29 cellular contexts compared by ENCODE assay signal in genomic region chr21:44503901-44504399, GRCh38. TPM values are rescaled to one million over a fixed set of nuclear protein-coding genes. Genes with fewer than 3 reads are reported as not detected.
A peak's percentile ranks its signal among the peaks of the same experiment; 100 is the strongest.
DNase-seq lines count a peak whose midpoint lies in the region; ATAC-seq and TF ChIP-seq lines count a peak whose summit lies in the region.
"Had no signal": no experiment of that assay in that cellular context is flagged by ENCODE, and none has a peak within 500 bp of the region (broad histone marks: within the 10 kb centered on the region; RNA-seq: fewer than 3 reads in every experiment).

No MANE protein-coding gene starts in this region.

- no peaks in the 10 kb centered on the region for H3K27me3 ChIP-seq in BLaER1
- H3K27me3 ChIP-seq in CD8-positive, alpha-beta T cell (ENCODE audit: insufficient read depth, low read length), result no peaks in the 10 kb centered on the region
- H3K27me3 ChIP-seq in gastroesophageal sphincter, result peaks cover 74% of the 10 kb centered on the region
- H3K27me3 ChIP-seq: hepatocyte had no signal

- H3K4me2 ChIP-seq in BLaER1, result peak overlapping the region; percentile 78
- H3K4me2 ChIP-seq: GM23338, hepatocyte, KMS-11 had no signal

- POLR2A ChIA-PET in CD8-positive, alpha-beta T cell (lab: Charles Lee), result interaction anchor here (0.7 kb wide), 1 partner anchor 231 kb away, joined by 3 read pairs; no protein-coding TSS in a partner anchor

- DNase-seq in CD8-positive, alpha-beta T cell, result no peak
- DNase-seq in SKM-1 (lab: John Stamatoyannopoulos, UW; ENCODE audit: unreplicated experiment) (peak; percentile 62), naive B cell (no peak), NCI-H226 (no peak)
- DNase-seq: activated CD4-positive, alpha-beta T cell treated with anti-CD3 and anti-CD28 coated beads, Interleukin-2, amount 50 U/mL, for 48 hours; activated CD4-positive, CD25-positive, alpha-beta regulatory T cell; activated gamma-delta T cell treated with Interleukin-2 at 50 U/mL for 16 hours; activated T-cell treated with anti-CD3 and anti-CD28 coated beads for 4 hours; DMS53; effector memory CD8-positive, alpha-beta T cell; foreskin fibroblast; GF-D8; natural killer cell; NCI-H1048; NCI-H187; NCI-H748 treated with DMSO at 0.1 percent for 48 hours; stomach; tibial artery had no signal

- no peaks in the 10 kb centered on the region for H3K9me3 Mint-ChIP-seq in CD8-positive, alpha-beta T cell
- H3K9me3 Mint-ChIP-seq in naive B cell, result no peaks in the 10 kb centered on the region
- H3K9me3 Mint-ChIP-seq: effector memory CD8-positive, alpha-beta T cell; GM23338; natural killer cell had no signal

- H3K4me3 ChIP-seq in BLaER1 (peak overlapping the region; percentile 36; the same call in 1 of the 2 replicates), gastroesophageal sphincter (no peak overlapping the region)
- H3K4me3 ChIP-seq in CD8-positive, alpha-beta T cell (ENCODE audit: low read depth, low read length), result no peak overlapping the region
- H3K4me3 ChIP-seq: breast epithelium, GM23338, hepatocyte, stomach, tibial artery had no signal

- TF ChIP-seq POLR2A in gastroesophageal sphincter (IDR thresholded peaks at IDR 0.05), result no peak

- H3K36me3 Mint-ChIP-seq in CD8-positive, alpha-beta T cell, result no peaks in the 10 kb centered on the region
- no peaks in the 10 kb centered on the region for H3K36me3 Mint-ChIP-seq in naive B cell
- H3K36me3 Mint-ChIP-seq: natural killer cell had no signal

- H3K4me1 Mint-ChIP-seq in CD8-positive, alpha-beta T cell (ENCODE audit: low read depth), result peaks cover 9% of the 10 kb centered on the region
- peaks cover 12 to 16% (median 14%) of the 10 kb centered on the region in 3 donors for H3K4me1 Mint-ChIP-seq in naive B cell
- H3K4me1 Mint-ChIP-seq: GM23338 had no signal

- no peak for ATAC-seq in CD8-positive, alpha-beta T cell
- ATAC-seq in naive B cell (ENCODE audit: low read depth in 2 of 2) (no peak), gastroesophageal sphincter (no peak), GM21526 (IDR thresholded peaks at IDR 0.05; ENCODE audit: low FRiP score, unreplicated experiment) (no peak)
- ATAC-seq: effector memory CD8-positive, alpha-beta T cell; GM23338; natural killer cell; right cardiac atrium; SK-N-SH treated with all-trans-retinoic acid at 6 μM for 48 hours had no signal

- intact Hi-C loops in CD8-positive, alpha-beta T cell (cut with DNase I, micrococcal nuclease), result loop anchor here in 1 of 2 experiments (10.0 kb wide), 1 partner anchor 61 kb away; no protein-coding TSS in a partner anchor

- H3K27ac Mint-ChIP-seq in CD8-positive, alpha-beta T cell, result peak overlapping the region; percentile 49
- peak overlapping the region; percentile 32 to 86 (median 66) for H3K27ac Mint-ChIP-seq in naive B cell
- H3K27ac Mint-ChIP-seq: effector memory CD8-positive, alpha-beta T cell; GM23338; natural killer cell had no signal

- H3K27ac ChIP-seq in BLaER1, result peak overlapping the region; percentile 95
- no peak overlapping the region for H3K27ac ChIP-seq in CD8-positive, alpha-beta T cell (ENCODE audit: low read depth, low read length)
- no peak overlapping the region for H3K27ac ChIP-seq in gastroesophageal sphincter
- H3K27ac ChIP-seq: breast epithelium, hepatocyte, KMS-11, stomach, tibial artery had no signal

- no peaks in the 10 kb centered on the region for H4K20me1 ChIP-seq in BLaER1

- H3K4me1 ChIP-seq in BLaER1 (peaks cover 64% of the 10 kb centered on the region), gastroesophageal sphincter (no peaks in the 10 kb centered on the region)
- peaks cover 9% of the 10 kb centered on the region for H3K4me1 ChIP-seq in CD8-positive, alpha-beta T cell (ENCODE audit: insufficient read depth, low read length)
- H3K4me1 ChIP-seq: breast epithelium, tibial artery had no signal

- TF ChIP-seq EP300 in gastroesophageal sphincter (IDR thresholded peaks at IDR 0.05), result no peak

- CTCF ChIA-PET in CD8-positive, alpha-beta T cell (lab: Charles Lee), result interaction anchor here (1.2 to 2.3 kb wide), 2 partner anchors 238 to 289 kb away, joined by 3 to 11 read pairs; no protein-coding TSS in a partner anchor

- no peaks in the 10 kb centered on the region for H3K27me3 Mint-ChIP-seq in CD8-positive, alpha-beta T cell (ENCODE audit: low read depth)
- peaks cover 0 to 3% (median 0%) of the 10 kb centered on the region in 3 donors for H3K27me3 Mint-ChIP-seq in naive B cell

- 66 to 68% methylated on average over 8 to 9 of the region's 20 CpGs for WGBS in gastroesophageal sphincter (ENCODE audit: low coverage in 1 of 2), 2 donors

- no peaks in the 10 kb centered on the region for H3K9me3 ChIP-seq in BLaER1
- no peaks in the 10 kb centered on the region for H3K9me3 ChIP-seq in CD8-positive, alpha-beta T cell (ENCODE audit: low read length)
- no peaks in the 10 kb centered on the region for H3K9me3 ChIP-seq in gastroesophageal sphincter
- H3K9me3 ChIP-seq: breast epithelium, stomach, tibial artery had no signal

- TF ChIP-seq CTCF in CD8-positive, alpha-beta T cell (IDR thresholded peaks at IDR 0.05), result no peak
- TF ChIP-seq CTCF in gastroesophageal sphincter (IDR thresholded peaks at IDR 0.05), result no peak

- H3K9ac ChIP-seq in BLaER1, result peak overlapping the region; percentile 78
- H3K9ac ChIP-seq: KMS-11 had no signal

- H3K4me3 Mint-ChIP-seq in CD8-positive, alpha-beta T cell, result no peak overlapping the region
- H3K4me3 Mint-ChIP-seq in naive B cell, result peak overlapping the region in 4 of 8 donors; percentile 6 to 62 (median 40)
- H3K4me3 Mint-ChIP-seq: effector memory CD8-positive, alpha-beta T cell; GM23338; natural killer cell had no signal

- H3K36me3 ChIP-seq in BLaER1 (peaks cover 9% of the 10 kb centered on the region; the same call in 1 of the 2 replicates), gastroesophageal sphincter (no peaks in the 10 kb centered on the region)
- H3K36me3 ChIP-seq in CD8-positive, alpha-beta T cell (ENCODE audit: insufficient read depth, low read length), result no peaks in the 10 kb centered on the region
- H3K36me3 ChIP-seq: breast epithelium, stomach, tibial artery had no signal

RNA-seq across cellular contexts. Expression of gene KRTAP10-1, which starts 36.0 kb away (rescaled TPM):
- not detected for total RNA-seq in CD8-positive, alpha-beta T cell
- not detected for polyA plus RNA-seq in naive B cell (ENCODE audit: low read depth in 6 of 6)
- total RNA-seq in gastroesophageal sphincter, result not detected
- total RNA-seq: breast epithelium, GM23338, hepatocyte, HT1080, natural killer cell, right cardiac atrium, stomach had no signal
- polyA plus RNA-seq: esophagus, GM23338, hepatocyte, right cardiac atrium, stomach had no signal

RNA-seq across cellular contexts. Expression of gene KRTAP10-2, which starts 47.4 kb away (rescaled TPM):
- total RNA-seq in CD8-positive, alpha-beta T cell, result not detected
- polyA plus RNA-seq in naive B cell (ENCODE audit: low read depth in 6 of 6), result not detected
- not detected for total RNA-seq in gastroesophageal sphincter
- total RNA-seq: breast epithelium, GM23338, hepatocyte, HT1080, natural killer cell, right cardiac atrium, stomach had no signal
- polyA plus RNA-seq: esophagus, hepatocyte, stomach had no signal

RNA-seq across cellular contexts. Expression of gene LRRC3, which starts 48.6 kb away (rescaled TPM):
- total RNA-seq in CD8-positive, alpha-beta T cell, result under 1 TPM; 0.39 to 0.68 TPM
- polyA plus RNA-seq in naive B cell (ENCODE audit: low read depth in 6 of 6), result 1 to 10 TPM in 1 of 6 donors, under 1 TPM in 5; 0.12 to 2.0 (median 0.64) TPM
- total RNA-seq in gastroesophageal sphincter, result 1 to 10 TPM; 2.7 to 8.3 (median 6.7) TPM
- total RNA-seq: HT1080 had no signal

RNA-seq across cellular contexts. Expression of gene KRTAP10-3, which starts 54.6 kb away (rescaled TPM):
- total RNA-seq in CD8-positive, alpha-beta T cell, result not detected
- polyA plus RNA-seq in naive B cell (ENCODE audit: low read depth in 6 of 6), result not detected
- total RNA-seq in gastroesophageal sphincter, result not detected
- total RNA-seq: breast epithelium, GM23338, hepatocyte, HT1080, natural killer cell, right cardiac atrium, stomach had no signal
- polyA plus RNA-seq: esophagus, GM23338, hepatocyte, right cardiac atrium, stomach had no signal
